ENCODE assay signal across 1 cellular context in the genomic region with DNA sequence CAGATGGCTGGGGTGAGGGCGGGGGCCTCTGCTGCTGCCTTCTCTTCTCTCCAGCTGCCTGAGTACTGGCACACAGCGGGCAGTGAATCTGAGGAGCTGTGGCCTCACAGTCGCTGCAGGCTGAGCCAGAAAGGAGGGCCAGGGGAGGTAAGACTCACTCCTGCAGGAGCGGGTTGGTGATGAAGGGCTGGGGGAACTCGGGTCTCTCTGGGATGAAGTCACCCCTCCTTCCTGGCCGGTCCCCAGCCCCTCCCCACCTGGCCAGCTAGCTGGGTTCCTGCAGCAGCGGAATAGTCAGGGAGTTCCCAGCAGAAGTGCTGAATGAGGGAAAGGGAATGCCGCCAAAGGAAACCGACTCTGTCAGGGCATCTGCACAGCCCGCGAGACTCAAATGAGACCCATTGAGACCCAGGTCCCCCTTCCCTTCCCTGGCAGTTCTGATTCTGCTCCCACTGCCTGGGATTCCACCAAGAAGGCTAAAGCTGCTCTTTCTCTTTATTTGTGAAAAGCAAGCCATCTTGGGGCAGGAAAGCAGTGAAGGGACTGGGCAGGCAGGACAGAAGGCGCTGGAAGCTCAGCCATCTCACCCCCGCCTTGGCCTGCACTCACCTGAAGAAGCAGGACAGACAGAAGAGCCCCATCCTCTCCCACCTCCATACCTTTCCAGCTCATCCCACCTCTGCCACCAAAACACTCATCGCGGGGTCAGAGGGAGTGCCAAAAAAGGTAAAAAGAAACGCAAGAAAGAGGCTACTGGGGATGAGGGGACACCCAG.
TF ChIP-seq lines count a peak whose summit lies in the region.

No MANE protein-coding gene starts in this region.

TF ChIP-seq in H1, 55 proteins besides CTCF, POLR2A, EP300 and RAD21:
- TF ChIP-seq SUZ12 (IDR thresholded peaks at IDR 0.05; ENCODE audit: low read length) = peak; percentile 35; the same call in 1 of the 2 replicates
- no peak for TF ChIP-seq GTF2F1 (IDR thresholded peaks at IDR 0.05; ENCODE audit: borderline replicate concordance, low read depth, low read length)
TF ChIP-seq in H1: peak in this region for 1.
